14 cellular contexts compared by ENCODE assay signal in genomic region chr2:178279142-178279541, GRCh38.
DNase-seq lines count a peak whose midpoint lies in the region; TF ChIP-seq lines count a peak whose summit lies in the region.
"Had no signal": no experiment of that assay in that cellular context is flagged by ENCODE, and none has a peak within 500 bp of the region (broad histone marks: within the 10 kb centered on the region; RNA-seq: fewer than 3 reads in every experiment).

No MANE protein-coding gene starts in this region.

- no peaks in the 10 kb centered on the region for H4K20me1 ChIP-seq in mammary epithelial cell (ENCODE audit: insufficient read depth, low read length)

- 5% methylated on average over 2 of the region's 2 CpGs for WGBS in mammary epithelial cell (ENCODE audit: low coverage, missing lambda C conversion rate)

- TF ChIP-seq CTCF in AG04450 (IDR thresholded peaks at IDR 0.05; ENCODE audit: low read depth, low read length) (0 out of 2 replicates have a peak, but pooled peaks have one; percentile 9), mammary epithelial cell (conservative IDR thresholded peaks at IDR 0.05 in 1 of 2, IDR thresholded peaks at IDR 0.05 in 1 of 2; ENCODE audit: extremely low read depth in 1 of 2, insufficient read depth in 1 of 2, low read depth in 1 of 2, low read length in 2 of 2) (peak in 1 of 2 donors; percentile 6), endothelial cell (IDR thresholded peaks at IDR 0.05; ENCODE audit: unreplicated experiment) (no peak)

- H3K4me3 ChIP-seq in AG04450 (ENCODE audit: low read depth, low read length) = no peak overlapping the region
- no peak overlapping the region for H3K4me3 ChIP-seq in HUES48 (ENCODE audit: low read depth, low read length)
- H3K4me3 ChIP-seq in mammary epithelial cell (replicated peaks in 1 of 3; ENCODE audit: insufficient read depth in 1 of 3, low read depth in 2 of 3, low read length in 3 of 3) = peak overlapping the region in 1 of 3 experiments; percentile 6
- H3K4me3 ChIP-seq: adrenal gland, ovary, SJSA1 had no signal

- H3K27me3 ChIP-seq in AG04450 (ENCODE audit: control insufficient read depth, insufficient read depth, low read length) (no peaks in the 10 kb centered on the region), HUES48 (ENCODE audit: control insufficient read depth, insufficient read depth, low read length) (no peaks in the 10 kb centered on the region), mammary epithelial cell (ENCODE audit: insufficient read depth, low read length) (no peaks in the 10 kb centered on the region)
- H3K27me3 ChIP-seq: adrenal gland, ovary, SJSA1 had no signal

- no peaks in the 10 kb centered on the region for H3K9me3 ChIP-seq in AG04450 (ENCODE audit: control insufficient read depth, insufficient read depth, low read length)
- H3K9me3 ChIP-seq in HUES48 (ENCODE audit: control insufficient read depth, insufficient read depth, low read length) = no peaks in the 10 kb centered on the region
- H3K9me3 ChIP-seq in mammary epithelial cell (replicated peaks; ENCODE audit: insufficient read depth, low read length) = no peaks in the 10 kb centered on the region
- H3K9me3 ChIP-seq: adrenal gland, ovary, SJSA1 had no signal

- H2AFZ ChIP-seq in mammary epithelial cell (ENCODE audit: low read depth, low read length) = peak overlapping the region; percentile 40

- peaks cover 18% of the 10 kb centered on the region for H3K4me1 Mint-ChIP-seq in endothelial cell (ENCODE audit: unreplicated experiment)

- H3K27ac ChIP-seq in AG04450 (ENCODE audit: low read depth, low read length) = no peak overlapping the region
- peak overlapping the region; percentile 58 for H3K27ac ChIP-seq in HUES48 (ENCODE audit: low read depth, low read length)
- peak overlapping the region; percentile 73 for H3K27ac ChIP-seq in mammary epithelial cell (ENCODE audit: insufficient read depth, low read depth, low read length)
- H3K27ac ChIP-seq: adrenal gland, C4-2B, ovary, SJSA1 had no signal

- no peaks in the 10 kb centered on the region for H3K36me3 ChIP-seq in HUES48 (ENCODE audit: control insufficient read depth, insufficient read depth, low read length)
- H3K36me3 ChIP-seq in mammary epithelial cell (ENCODE audit: insufficient read depth, low read length) = no peaks in the 10 kb centered on the region
- H3K36me3 ChIP-seq: adrenal gland, ovary, SJSA1 had no signal

- peaks cover 2% of the 10 kb centered on the region for H3K27me3 Mint-ChIP-seq in endothelial cell (ENCODE audit: unreplicated experiment)

- no peaks in the 10 kb centered on the region for H3K36me3 Mint-ChIP-seq in endothelial cell (ENCODE audit: low read depth, unreplicated experiment)

- peak overlapping the region; percentile 77 for H3K4me2 ChIP-seq in mammary epithelial cell (ENCODE audit: insufficient read depth, low read depth, low read length)

- H3K4me1 ChIP-seq in HUES48 (ENCODE audit: control insufficient read depth, insufficient read depth, low read length) = peaks cover 29% of the 10 kb centered on the region
- H3K4me1 ChIP-seq in mammary epithelial cell (ENCODE audit: insufficient read depth, low read length) = peaks cover 34% of the 10 kb centered on the region
- H3K4me1 ChIP-seq: adrenal gland, SJSA1 had no signal

- dilution Hi-C loops in mammary epithelial cell (cut with HindIII; ENCODE audit: low sequenced_read_pairs) = no loop called here

- DNase-seq in AG04450 (ENCODE audit: low read depth, low spot score) (peak; percentile 59), mammary epithelial cell (peak; percentile 92), kidney tubule cell (ENCODE audit: low spot score) (peak; percentile 86), endothelial cell (ENCODE audit: low spot score) (no peak), SW 1271 (lab: John Stamatoyannopoulos, UW) (no peak), NK-92 (lab: John Stamatoyannopoulos, UW; ENCODE audit: unreplicated experiment) (no peak), NCI-H2029 (lab: John Stamatoyannopoulos, UW) (no peak)
- DNase-seq: activated CD8-positive, alpha-beta T cell treated with anti-CD3 and anti-CD28 coated beads, Interleukin-2, amount 10 ng/mL, durations not matched to agents 7 days and 5 days; adrenal gland; hypothalamus; ovary had no signal

- POLR2A ChIA-PET in AG04450 (lab: Yijun Ruan, JAX) = interaction anchor here (0.6 to 0.7 kb wide), 2 partner anchors 84 to 614 kb away, joined by 3 to 4 read pairs; no protein-coding TSS in a partner anchor

- no peak overlapping the region for H3K4me3 Mint-ChIP-seq in endothelial cell (ENCODE audit: unreplicated experiment)
- H3K4me3 Mint-ChIP-seq: activated CD8-positive, alpha-beta T cell treated with anti-CD3 and anti-CD28 coated beads, Interleukin-2, amount 10 ng/mL, durations not matched to agents 7 days and 5 days had no signal

- no peaks in the 10 kb centered on the region for H3K9me3 Mint-ChIP-seq in endothelial cell (ENCODE audit: unreplicated experiment)

- H3K9ac ChIP-seq in HUES48 (ENCODE audit: low read depth, low read length) (no peak overlapping the region), mammary epithelial cell (ENCODE audit: insufficient read depth, low read length) (no peak overlapping the region)

- intact Hi-C loops in mammary epithelial cell (cut with micrococcal nuclease) = loop anchor here (1.0 to 2.0 kb wide), 3 partner anchors 44 to 167 kb away; partner anchors contain the start of gene RBM45

- peaks cover 26% of the 10 kb centered on the region for H3K79me2 ChIP-seq in mammary epithelial cell (ENCODE audit: insufficient read depth, low read length)

- in situ Hi-C loops in mammary epithelial cell (cut with MboI; ENCODE audit: low sequenced_read_pairs in 2 of 2) = loop anchor here in 1 of 2 donors (10.0 kb wide), 1 partner anchor 144 kb away; no protein-coding TSS in a partner anchor

- CTCF ChIA-PET in AG04450 (lab: Charles Lee) = interaction anchor here (0.9 to 1.5 kb wide), 4 partner anchors 136 to 167 kb away, joined by 4 to 8 read pairs (median 4); partner anchors contain the start of gene RBM45
- CTCF ChIA-PET in mammary epithelial cell (lab: Charles Lee; ENCODE audit: low non-redundant PET) = interaction anchor here (0.5 kb wide), 1 partner anchor 151 kb away, joined by 5 read pairs; no protein-coding TSS in a partner anchor

- no TSS peak for BruUV-seq in mammary epithelial cell (replicated peaks; lab: Mats Ljungman, UMichigan)

- H3K27ac Mint-ChIP-seq in endothelial cell (ENCODE audit: unreplicated experiment) = no peak overlapping the region
- H3K27ac Mint-ChIP-seq: activated CD8-positive, alpha-beta T cell treated with anti-CD3 and anti-CD28 coated beads, Interleukin-2, amount 10 ng/mL, durations not matched to agents 7 days and 5 days had no signal

Comparison
In these comparisons a context has a peak if more than half of its experiments do, and no peak if none do; other contexts are left out.
1. DNase-seq: peak in AG04450 (single experiment), mammary epithelial cell (single experiment) and kidney tubule cell (single experiment); none in endothelial cell (single experiment), SW 1271 (0 of 2), NK-92 (single experiment) and NCI-H2029 (single experiment).